ENCODE assay signal across 18 cellular contexts in genomic region chr16:30374538-30374937, GRCh38. TPM values are rescaled to one million over a fixed set of nuclear protein-coding genes. Genes with fewer than 3 reads are reported as not detected.
DNase-seq lines count a peak whose midpoint lies in the region; ATAC-seq and TF ChIP-seq lines count a peak whose summit lies in the region.
"Had no signal": no experiment of that assay in that cellular context is flagged by ENCODE, and none has a peak within 500 bp of the region (broad histone marks: within the 10 kb centered on the region; RNA-seq: fewer than 3 reads in every experiment).

A gene with protein sequence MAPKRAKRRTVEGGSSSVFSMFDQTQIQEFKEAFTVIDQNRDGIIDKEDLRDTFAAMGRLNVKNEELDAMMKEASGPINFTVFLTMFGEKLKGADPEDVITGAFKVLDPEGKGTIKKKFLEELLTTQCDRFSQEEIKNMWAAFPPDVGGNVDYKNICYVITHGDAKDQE (plus strand): TSS chr16:30374802. CDS start chr16:30374858, 56 bp downstream.

- H3K9ac ChIP-seq in HUES64 (ENCODE audit: low read depth, low read length): no peak within 1 kb of the TSS
- H3K9ac ChIP-seq: SK-N-SH had no signal

- no peaks in the 10 kb centered on the region for H3K36me3 ChIP-seq in CD4-positive, alpha-beta memory T cell (ENCODE audit: insufficient read depth, low read length)
- no peaks in the 10 kb centered on the region for H3K36me3 ChIP-seq in HUES64 (ENCODE audit: insufficient read depth, low read length)
- H3K36me3 ChIP-seq: prostate gland, tibial nerve had no signal

- peak within 1 kb of the TSS; percentile 57 to 99 (median 81) for H3K27ac Mint-ChIP-seq in CD4-positive, alpha-beta memory T cell
- H3K27ac Mint-ChIP-seq in central memory CD8-positive, alpha-beta T cell (ENCODE audit: low read depth): peak within 1 kb of the TSS; percentile 74
- peak within 1 kb of the TSS; percentile 51 for H3K27ac Mint-ChIP-seq in neural crest cell (ENCODE audit: unreplicated experiment)

- POLR2A ChIA-PET in CD4-positive, alpha-beta memory T cell (lab: Charles Lee; ENCODE audit: partially characterized antibody): interaction anchor here (6.7 to 12.9 kb wide), 2 partner anchors 6 to 18 kb away, joined by 47 to 224 read pairs; partner anchors contain the start of genes CD2BP2 and SEPTIN1

- no peaks in the 10 kb centered on the region for H3K9me3 ChIP-seq in CD4-positive, alpha-beta memory T cell (ENCODE audit: control insufficient read depth in 1 of 2, low read length in 2 of 2)
- H3K9me3 ChIP-seq in HUES64 (ENCODE audit: insufficient read depth, low read depth, low read length): no peaks in the 10 kb centered on the region
- H3K9me3 ChIP-seq: prostate gland, SK-N-SH, tibial nerve had no signal

- CTCF ChIA-PET in CD4-positive, alpha-beta memory T cell (lab: Charles Lee; ENCODE audit: partially characterized antibody): interaction anchor here (1.6 kb wide), 1 partner anchor 36 kb away, joined by 3 read pairs; no protein-coding TSS in a partner anchor

- no peak for TF ChIP-seq CTCF in neural crest cell (conservative IDR thresholded peaks at IDR 0.05)

- peaks cover 45% of the 10 kb centered on the region for H3K4me1 ChIP-seq in CD4-positive, alpha-beta memory T cell (ENCODE audit: insufficient read depth, low read length)
- H3K4me1 ChIP-seq in HUES64 (ENCODE audit: insufficient read depth, low read length): peaks cover 11% of the 10 kb centered on the region; the same call in 1 of the 2 replicates

- no peak for ATAC-seq in central memory CD8-positive, alpha-beta T cell (replicated peaks; ENCODE audit: extremely low read depth, poor library complexity, severe bottlenecking)
- ATAC-seq in GM18907 (IDR thresholded peaks at IDR 0.05; ENCODE audit: unreplicated experiment): no peak
- ATAC-seq in HG03432 (IDR thresholded peaks at IDR 0.05; ENCODE audit: unreplicated experiment): no peak

- peaks cover 0 to 5% (median 0%) of the 10 kb centered on the region in 8 donors for H3K9me3 Mint-ChIP-seq in CD4-positive, alpha-beta memory T cell
- no peaks in the 10 kb centered on the region for H3K9me3 Mint-ChIP-seq in central memory CD8-positive, alpha-beta T cell
- H3K9me3 Mint-ChIP-seq in neural crest cell: no peaks in the 10 kb centered on the region

- no peaks in the 10 kb centered on the region for H3K27me3 ChIP-seq in CD4-positive, alpha-beta memory T cell (ENCODE audit: insufficient read depth, low read length)
- H3K27me3 ChIP-seq in HUES64 (ENCODE audit: insufficient read depth, low read length): no peaks in the 10 kb centered on the region
- H3K27me3 ChIP-seq: tibial nerve had no signal

- intact Hi-C loops in CD4-positive, alpha-beta memory T cell (cut with micrococcal nuclease): no loop called here

- peak within 1 kb of the TSS in 2 of 8 donors; percentile 2 to 52 for H3K4me3 Mint-ChIP-seq in CD4-positive, alpha-beta memory T cell
- H3K4me3 Mint-ChIP-seq in central memory CD8-positive, alpha-beta T cell: no peak within 1 kb of the TSS
- H3K4me3 Mint-ChIP-seq in neural crest cell: peak within 1 kb of the TSS; percentile 68

- peaks cover 5 to 18% of the 10 kb centered on the region in 2 donors for H3K36me3 Mint-ChIP-seq in CD4-positive, alpha-beta memory T cell
- peaks cover 26% of the 10 kb centered on the region for H3K36me3 Mint-ChIP-seq in central memory CD8-positive, alpha-beta T cell (ENCODE audit: insufficient read depth)
- no peaks in the 10 kb centered on the region for H3K36me3 Mint-ChIP-seq in neural crest cell (ENCODE audit: low read depth)

- peak within 1 kb of the TSS; percentile 10 for H3K27ac ChIP-seq in CD4-positive, alpha-beta memory T cell (ENCODE audit: low read depth, low read length)
- peak within 1 kb of the TSS; percentile 39; the same call in 1 of the 2 replicates for H3K27ac ChIP-seq in HUES64 (ENCODE audit: low read depth, low read length)
- H3K27ac ChIP-seq: prostate gland had no signal

- H3K4me1 Mint-ChIP-seq in CD4-positive, alpha-beta memory T cell: peaks cover 25 to 50% (median 38%) of the 10 kb centered on the region in 4 donors
- peaks cover 42% of the 10 kb centered on the region for H3K4me1 Mint-ChIP-seq in central memory CD8-positive, alpha-beta T cell
- H3K4me1 Mint-ChIP-seq in neural crest cell: peaks cover 35% of the 10 kb centered on the region

- no peak for DNase-seq in CD4-positive, alpha-beta memory T cell
- no peak for DNase-seq in central memory CD8-positive, alpha-beta T cell (ENCODE audit: low spot score in 2 of 2)
- DNase-seq in neural crest cell (ENCODE audit: low read depth, low spot score) (no peak), NCI-H2227 (lab: John Stamatoyannopoulos, UW; ENCODE audit: unreplicated experiment) (no peak), GM19240 (ENCODE audit: insufficient read length, low spot score) (no peak)
- DNase-seq: activated CD4-positive, CD25-positive, alpha-beta regulatory T cell; Kasumi-1; NCI-H1436 treated with DMSO at 0.1 percent for 48 hours; NCI-H524; OCI-M1; SK-N-SH had no signal

- peaks cover 0 to 2% of the 10 kb centered on the region in 2 donors for H3K27me3 Mint-ChIP-seq in CD4-positive, alpha-beta memory T cell
- H3K27me3 Mint-ChIP-seq in central memory CD8-positive, alpha-beta T cell: no peaks in the 10 kb centered on the region
- H3K27me3 Mint-ChIP-seq in neural crest cell (ENCODE audit: low read depth): no peaks in the 10 kb centered on the region

- H3K4me3 ChIP-seq in CD4-positive, alpha-beta memory T cell (ENCODE audit: low read length in 2 of 2): no peak within 1 kb of the TSS
- H3K4me3 ChIP-seq in HUES64 (ENCODE audit: low read length): no peak within 1 kb of the TSS
- H3K4me3 ChIP-seq: prostate gland, tibial nerve had no signal

- WGBS in HUES64: 95% methylated on average over 6 of the region's 6 CpGs

RNA-seq across cellular contexts. Expression of the gene that starts here (rescaled TPM):
- total RNA-seq in CD4-positive, alpha-beta memory T cell: 1 to 10 TPM in 1 of 2 experiments, not detected in 1; 1.3 TPM
- 1 to 10 TPM in 1 of 2 donors, not detected in 1; 1.1 TPM for polyA plus RNA-seq in CD4-positive, alpha-beta memory T cell
- polyA plus RNA-seq in HUES64 (2013, experiment 1 of 2): 1.2 TPM
- 3.0 TPM for polyA plus RNA-seq in HUES64 (2013, experiment 2 of 2)
- not detected in 2 replicates for total RNA-seq in neural crest cell
- total RNA-seq: bronchial epithelial cell, frontal cortex, tibial nerve had no signal
